Comparison of ENCODE assay signal across 14 cellular contexts in genomic region chr6:166567107-166567506, GRCh38. TPM values are rescaled to one million over a fixed set of nuclear protein-coding genes. Genes with fewer than 3 reads are reported as not detected.
A peak's percentile ranks its signal among the peaks of the same experiment; 100 is the strongest.
DNase-seq lines count a peak whose midpoint lies in the region; TF ChIP-seq lines count a peak whose summit lies in the region.
"Had no signal": no experiment of that assay in that cellular context is flagged by ENCODE, and none has a peak within 500 bp of the region (broad histone marks: within the 10 kb centered on the region; RNA-seq: fewer than 3 reads in every experiment).

No MANE protein-coding gene starts in this region.

- no peak overlapping the region for H3K9ac ChIP-seq in mesenchymal stem cell (ENCODE audit: low read length)

- no peak overlapping the region for H2BK5ac ChIP-seq in mesenchymal stem cell (ENCODE audit: low read depth, low read length, poor library complexity, severe bottlenecking)

- H3K27me3 ChIP-seq in MG63 (no peaks in the 10 kb centered on the region), mesenchymal stem cell (ENCODE audit: control insufficient read depth in 1 of 2, insufficient read depth in 1 of 2, low read length in 2 of 2) (no peaks in the 10 kb centered on the region), thyroid gland (no peaks in the 10 kb centered on the region)
- H3K27me3 ChIP-seq: upper lobe of left lung had no signal

- H3K4ac ChIP-seq in mesenchymal stem cell (ENCODE audit: low read depth in 1 of 2, low read length in 2 of 2): peak overlapping the region in 1 of 2 experiments; percentile 27

- H3K27ac ChIP-seq in mesenchymal stem cell (ENCODE audit: low read length, poor library complexity, severe bottlenecking): no peak overlapping the region
- H3K27ac ChIP-seq in thyroid gland: no peak overlapping the region

- H3K4me1 ChIP-seq in mesenchymal stem cell (ENCODE audit: control insufficient read depth, insufficient read depth, low read depth, low read length): peaks cover 28% of the 10 kb centered on the region
- H3K4me1 ChIP-seq in thyroid gland: peaks cover 10 to 13% of the 10 kb centered on the region in 2 donors

- no peak for TF ChIP-seq CTCF in thyroid gland (IDR thresholded peaks at IDR 0.05)

- H2BK120ac ChIP-seq in mesenchymal stem cell (ENCODE audit: low read depth, low read length): no peak overlapping the region

- intact Hi-C loops in thyroid gland (cut with DNase I): no loop called here

- no peaks in the 10 kb centered on the region for H3K9me3 ChIP-seq in MG63
- H3K9me3 ChIP-seq in mesenchymal stem cell (ENCODE audit: control insufficient read depth, low read length): no peaks in the 10 kb centered on the region
- no peaks in the 10 kb centered on the region for H3K9me3 ChIP-seq in thyroid gland
- H3K9me3 ChIP-seq: upper lobe of left lung had no signal

- no peak overlapping the region for H3K18ac ChIP-seq in mesenchymal stem cell (ENCODE audit: low read depth in 1 of 2, low read length in 2 of 2)

- DNase-seq in AG08396 (ENCODE audit: low spot score): peak; percentile 81
- DNase-seq in MG63: peak; percentile 94
- DNase-seq in dedifferentiated amniotic fluid mesenchymal stem cell (ENCODE audit: extremely low spot score): peak; percentile 70
- DNase-seq in mesenchymal stem cell: peak; percentile 96
- no peak for DNase-seq in midbrain (lab: John Stamatoyannopoulos, UW)
- DNase-seq in mucosa of gallbladder (ENCODE audit: low spot score): no peak
- no peak for DNase-seq in thyroid gland
- DNase-seq in NCI-H524 (lab: John Stamatoyannopoulos, UW): no peak
- DNase-seq: activated CD8-positive, alpha-beta memory T cell treated with anti-CD3 and anti-CD28 coated beads, Interleukin-2, amount 10 ng/mL, durations not matched to agents 7 days and 5 days; CD4-positive, CD25-positive, alpha-beta regulatory T cell; central memory CD4-positive, alpha-beta T cell; NCI-H510A treated with DMSO at 0.1 percent for 48 hours; T-helper 2 cell had no signal

- no peak overlapping the region for H2BK15ac ChIP-seq in mesenchymal stem cell (ENCODE audit: low read depth, poor library complexity, severe bottlenecking)

- no peak overlapping the region for H4K91ac ChIP-seq in mesenchymal stem cell (ENCODE audit: low read length)

- no peak overlapping the region for H3K4me3 ChIP-seq in MG63
- no peak overlapping the region for H3K4me3 ChIP-seq in mesenchymal stem cell (ENCODE audit: insufficient read depth in 1 of 2, low read depth in 1 of 2, low read length in 2 of 2)
- no peak overlapping the region for H3K4me3 ChIP-seq in thyroid gland (replicated peaks in 1 of 3)
- H3K4me3 ChIP-seq: upper lobe of left lung had no signal

- H3K36me3 ChIP-seq in MG63 (no peaks in the 10 kb centered on the region), mesenchymal stem cell (ENCODE audit: control insufficient read depth in 1 of 2, insufficient read depth in 2 of 2, low read depth in 1 of 2, low read length in 2 of 2) (peaks cover 0 to 2% of the 10 kb centered on the region in 2 experiments), thyroid gland (no peaks in the 10 kb centered on the region)

- H4K8ac ChIP-seq in mesenchymal stem cell (ENCODE audit: low read length): no peak overlapping the region

- H3K23ac ChIP-seq in mesenchymal stem cell (ENCODE audit: low read length in 2 of 2): no peak overlapping the region

- WGBS in mesenchymal stem cell: 8% methylated on average over 8 of the region's 8 CpGs
- WGBS in thyroid gland, 2 donors: 91 to 94% methylated on average over 7 to 8 of the region's 8 CpGs

- no peak overlapping the region for H3K14ac ChIP-seq in mesenchymal stem cell (ENCODE audit: low read length in 2 of 2)

- H2AK5ac ChIP-seq in mesenchymal stem cell (ENCODE audit: low read length, severe bottlenecking): no peak overlapping the region

- H2AFZ ChIP-seq in mesenchymal stem cell (ENCODE audit: low read depth, low read length): no peak overlapping the region

- H3K4me2 ChIP-seq in mesenchymal stem cell (ENCODE audit: low read length, poor library complexity, severe bottlenecking): no peak overlapping the region

- H3K79me1 ChIP-seq in mesenchymal stem cell (replicated peaks; ENCODE audit: low read length, poor library complexity, severe bottlenecking): peaks cover 4% of the 10 kb centered on the region

- H2BK12ac ChIP-seq in mesenchymal stem cell (ENCODE audit: low read length in 2 of 2): no peak overlapping the region

- no peak for TF ChIP-seq POLR2A in thyroid gland (IDR thresholded peaks at IDR 0.05)

RNA-seq across cellular contexts. Expression of gene RAMACL, which starts 19.4 kb away (rescaled TPM):
- total RNA-seq in MG63 (2014; rRNA removed; shearing (Covaris generic); ENCODE audit: low replicate concordance): 0.13 TPM in 1 of 2 replicates, not detected in the other
- polyA plus RNA-seq in mesenchymal stem cell (2013, experiment 1 of 2): 0.43 TPM
- polyA plus RNA-seq in mesenchymal stem cell (2013, experiment 2 of 2): 0.37 TPM
- 1.1 TPM for total RNA-seq in mucosa of gallbladder
- 10 to 100 TPM in 1 of 4 donors, 1 to 10 TPM in 3; 3.7 to 13.4 (median 9.0) TPM for total RNA-seq in thyroid gland

RNA-seq across cellular contexts. Expression of gene RPS6KA2, which starts 59.9 kb away (rescaled TPM):
- 14.1 and 14.3 TPM in 2 replicates for total RNA-seq in MG63 (2014; rRNA removed; shearing (Covaris generic); ENCODE audit: low replicate concordance)
- polyA plus RNA-seq in mesenchymal stem cell (2013, experiment 1 of 2): 141 TPM
- 139 TPM for polyA plus RNA-seq in mesenchymal stem cell (2013, experiment 2 of 2)
- total RNA-seq in mucosa of gallbladder (36.1 TPM), thyroid gland (100 to 1,000 TPM in 1 of 4 donors, 10 to 100 TPM in 3; 64.9 to 101 (median 81.6) TPM)

Comparison
In these comparisons a context has a peak if more than half of its experiments do, and no peak if none do; other contexts are left out.
1. DNase-seq: peak in AG08396 (single experiment), MG63 (single experiment), dedifferentiated amniotic fluid mesenchymal stem cell (single experiment) and mesenchymal stem cell (single experiment); none in midbrain (single experiment), mucosa of gallbladder (single experiment), thyroid gland (0 of 2) and NCI-H524 (0 of 2).